18 cellular contexts compared by ENCODE assay signal in genomic region chr3:141448606-141449216, GRCh38. TPM values are rescaled to one million over a fixed set of nuclear protein-coding genes. Genes with fewer than 3 reads are reported as not detected.
DNase-seq lines count a peak whose midpoint lies in the region; ATAC-seq and TF ChIP-seq lines count a peak whose summit lies in the region.
"Had no signal": no experiment of that assay in that cellular context is flagged by ENCODE, and none has a peak within 500 bp of the region (broad histone marks: within the 10 kb centered on the region; RNA-seq: fewer than 3 reads in every experiment).

No MANE protein-coding gene starts in this region.

- no peaks in the 10 kb centered on the region for H4K20me1 ChIP-seq in fibroblast of lung (ENCODE audit: control insufficient read depth, extremely low read depth, insufficient read depth, low read length)

- no peak overlapping the region for H3K4me3 ChIP-seq in fibroblast of lung (replicated peaks in 1 of 4; ENCODE audit: control extremely low read depth in 1 of 4, insufficient read depth in 1 of 4, low read depth in 3 of 4, low read length in 4 of 4)
- H3K4me3 ChIP-seq in effector memory CD4-positive, alpha-beta T cell (ENCODE audit: insufficient read depth, low read depth, low read length, poor library complexity, severe bottlenecking): no peak overlapping the region
- H3K4me3 ChIP-seq: pancreas, thyroid gland had no signal

- peaks cover 30% of the 10 kb centered on the region for H3K79me2 ChIP-seq in fibroblast of lung (ENCODE audit: control insufficient read depth, insufficient read depth, low read length)

- peak; percentile 66 for DNase-seq in EH (ENCODE audit: low read depth)
- DNase-seq in NCI-H69 (lab: John Stamatoyannopoulos, UW): peak; percentile 34
- peak; percentile 47 to 71 for DNase-seq in fibroblast of lung (ENCODE audit: low read depth in 2 of 2)
- DNase-seq in retina: peak; percentile 26
- DNase-seq in iPS-NIHi11 (ENCODE audit: low spot score): no peak
- DNase-seq in effector memory CD4-positive, alpha-beta T cell: no peak
- DNase-seq: activated CD8-positive, alpha-beta T cell treated with anti-CD3 and anti-CD28 coated beads for 36 hours; amniotic stem cell; CD4-positive, alpha-beta T cell; foreskin melanocyte; NCI-H1930; NCI-H748 treated with DMSO at 0.1 percent for 48 hours; pancreas; T1000; thyroid gland had no signal

- peaks cover 7% of the 10 kb centered on the region for H3K36me3 ChIP-seq in fibroblast of lung (ENCODE audit: control insufficient read depth, insufficient read depth, low read length)
- peaks cover 13% of the 10 kb centered on the region for H3K36me3 ChIP-seq in effector memory CD4-positive, alpha-beta T cell (ENCODE audit: control insufficient read depth, insufficient read depth, low read length)

- peak overlapping the region; percentile 37 for H3K27ac ChIP-seq in fibroblast of lung (ENCODE audit: insufficient read depth, low read length)
- no peak overlapping the region for H3K27ac ChIP-seq in effector memory CD4-positive, alpha-beta T cell (ENCODE audit: insufficient read depth, low read length, poor library complexity, severe bottlenecking)
- H3K27ac ChIP-seq: pancreas, thyroid gland had no signal

- no peak for TF ChIP-seq CTCF in fibroblast of lung (conservative IDR thresholded peaks at IDR 0.05 in 1 of 2, IDR thresholded peaks at IDR 0.05 in 1 of 2; ENCODE audit: low read depth in 1 of 2, low read length in 2 of 2)

- H3K4me1 ChIP-seq in fibroblast of lung (ENCODE audit: control insufficient read depth, extremely low read depth, insufficient read depth, low read length): peaks cover 4% of the 10 kb centered on the region
- no peaks in the 10 kb centered on the region for H3K4me1 ChIP-seq in effector memory CD4-positive, alpha-beta T cell (ENCODE audit: control insufficient read depth, insufficient read depth, low read length, poor library complexity, severe bottlenecking)
- H3K4me1 ChIP-seq: thyroid gland had no signal

- H2AFZ ChIP-seq in fibroblast of lung (ENCODE audit: low read length): no peak overlapping the region

- no peaks in the 10 kb centered on the region for H3K27me3 ChIP-seq in fibroblast of lung (ENCODE audit: control insufficient read depth, insufficient read depth, low read length)
- no peaks in the 10 kb centered on the region for H3K27me3 ChIP-seq in effector memory CD4-positive, alpha-beta T cell (replicated peaks; ENCODE audit: control insufficient read depth, insufficient read depth, low read length, poor library complexity, severe bottlenecking)
- H3K27me3 ChIP-seq: pancreas, thyroid gland had no signal

- H3K4me2 ChIP-seq in fibroblast of lung (ENCODE audit: extremely low read depth, insufficient read depth, low read length): peak overlapping the region; percentile 64

- H3K9me3 ChIP-seq in fibroblast of lung (ENCODE audit: control insufficient read depth, insufficient read depth, low read depth, low read length): no peaks in the 10 kb centered on the region
- H3K9me3 ChIP-seq in effector memory CD4-positive, alpha-beta T cell (ENCODE audit: control insufficient read depth, low read length): no peaks in the 10 kb centered on the region
- H3K9me3 ChIP-seq: pancreas, thyroid gland had no signal

- no peak for ATAC-seq in GM21360 (IDR thresholded peaks at IDR 0.05; ENCODE audit: unreplicated experiment)
- no peak for ATAC-seq in HG03097 (IDR thresholded peaks at IDR 0.05; ENCODE audit: low FRiP score, unreplicated experiment)
- ATAC-seq: activated CD8-positive, alpha-beta T cell treated with anti-CD3 and anti-CD28 coated beads for 36 hours; activated T-helper 17 cell treated with anti-CD3 and anti-CD28 coated beads, Interleukin-2, amount 50 U/mL, for 72 hours; pancreas had no signal

- no peak overlapping the region for H3K9ac ChIP-seq in fibroblast of lung (ENCODE audit: insufficient read depth, low read length)

RNA-seq across cellular contexts. Expression of gene RASA2, which starts 38.1 kb away (rescaled TPM):
- total RNA-seq in fibroblast of lung: 10.0 and 11.4 TPM in 2 replicates
- 8.4 and 10.0 TPM in 2 replicates for polyA plus RNA-seq in fibroblast of lung
- 3.9 and 4.7 TPM in 2 replicates for polyA plus RNA-seq in fibroblast of lung (2012)
- 0.51 and 1.2 TPM in 2 replicates for polyA minus RNA-seq in fibroblast of lung (ENCODE audit: low replicate concordance)

Comparison
In these comparisons a context has a peak if more than half of its experiments do, and no peak if none do; other contexts are left out.
1. DNase-seq: peak in EH (single experiment), NCI-H69 (single experiment), fibroblast of lung (2 of 2) and retina (single experiment); none in iPS-NIHi11 (single experiment) and effector memory CD4-positive, alpha-beta T cell (0 of 3).